Comparison of ENCODE assay signal across 20 cellular contexts in the genomic region with DNA sequence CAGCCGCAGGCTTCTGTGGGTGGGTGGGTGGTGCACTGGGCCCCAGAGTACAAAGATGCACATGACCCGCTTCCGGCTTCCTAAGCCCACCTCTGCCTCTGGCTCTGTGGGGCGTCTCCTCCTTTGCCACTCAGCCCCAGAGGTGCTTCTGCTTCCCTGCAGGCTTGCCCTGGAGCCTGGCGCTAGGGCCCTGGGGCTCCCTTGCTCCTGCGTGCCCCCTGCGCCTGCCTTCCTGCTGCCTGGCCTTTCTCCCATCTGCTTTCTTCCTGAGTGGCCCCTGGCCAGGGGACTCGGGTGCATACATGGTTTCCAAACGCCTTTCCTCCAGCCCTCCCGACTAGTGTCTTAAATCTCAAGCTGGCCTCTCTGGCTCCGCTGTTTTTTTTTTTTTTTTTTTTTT.
"Had no signal": no experiment of that assay in that cellular context is flagged by ENCODE, and none has a peak within 500 bp of the region (broad histone marks: within the 10 kb centered on the region; RNA-seq: fewer than 3 reads in every experiment).

No MANE protein-coding gene starts in this region.

- H3K27me3 ChIP-seq: esophagus squamous epithelium had no signal

- H3K9me3 ChIP-seq: esophagus squamous epithelium had no signal

- H3K27ac Mint-ChIP-seq: activated CD4-positive, alpha-beta T cell treated with anti-CD3 and anti-CD28 coated beads, Interleukin-2, amount 10 ng/mL, durations not matched to agents 24 days and 14 days; activated CD8-positive, alpha-beta T cell treated with anti-CD3 and anti-CD28 coated beads for 36 hours; brain; dendritic cell treated with granulocyte-macrophage colony-stimulating factor and Interleukin-4, amounts not matched to agents 40 ng/mL and 50 ng/mL, for 4 days; natural killer cell; T-cell had no signal

- H3K36me3 ChIP-seq: esophagus squamous epithelium had no signal

- H3K9me3 Mint-ChIP-seq: activated CD4-positive, alpha-beta T cell treated with anti-CD3 and anti-CD28 coated beads, Interleukin-2, amount 10 ng/mL, durations not matched to agents 24 days and 14 days; activated CD8-positive, alpha-beta T cell treated with anti-CD3 and anti-CD28 coated beads for 36 hours; activated T-helper 17 cell treated with anti-CD3 and anti-CD28 coated beads, Interleukin-2, amount 50 U/mL, for 72 hours; brain; dendritic cell treated with granulocyte-macrophage colony-stimulating factor and Interleukin-4, amounts not matched to agents 40 ng/mL and 50 ng/mL, for 4 days; natural killer cell; T-cell had no signal

- H3K27me3 Mint-ChIP-seq: activated CD4-positive, alpha-beta T cell treated with anti-CD3 and anti-CD28 coated beads, Interleukin-2, amount 10 ng/mL, durations not matched to agents 24 days and 14 days; activated CD8-positive, alpha-beta T cell treated with anti-CD3 and anti-CD28 coated beads for 36 hours; activated T-helper 17 cell treated with anti-CD3 and anti-CD28 coated beads, Interleukin-2, amount 50 U/mL, for 72 hours; dendritic cell treated with granulocyte-macrophage colony-stimulating factor and Interleukin-4, amounts not matched to agents 40 ng/mL and 50 ng/mL, for 4 days; T-cell had no signal

- DNase-seq: activated CD4-positive, alpha-beta T cell treated with anti-CD3 and anti-CD28 coated beads, Interleukin-2, amount 10 ng/mL, durations not matched to agents 24 days and 14 days; activated CD8-positive, alpha-beta T cell treated with anti-CD3 and anti-CD28 coated beads for 36 hours; activated naive CD4-positive, alpha-beta T cell treated with Interleukin-2 at 50 U/mL for 16 hours; activated T-cell treated with anti-CD3 and anti-CD28 coated beads, Interleukin-2, amount 50 U/mL, for 1 hour; central memory CD4-positive, alpha-beta T cell; effector CD8-positive, alpha-beta T cell; esophagus squamous epithelium; left cardiac atrium; mesendoderm; natural killer cell; retina; stimulated activated CD4-positive, alpha-beta T cell treated with anti-CD3 and anti-CD28 coated beads, Interleukin-12 subunit alpha, Interleukin-12 subunit beta, amount 100 ng/mL, for 4 hours; stimulated activated CD4-positive, alpha-beta T cell treated with anti-CD3 and anti-CD28 coated beads, Interleukin-2, amount 100 ng/mL, for 24 hours; stimulated activated naive CD4-positive, alpha-beta T cell treated with Interleukin-2 at 50 U/mL for 16 hours; T-cell; T1000; trophoblast cell had no signal

- ATAC-seq: activated CD8-positive, alpha-beta T cell treated with anti-CD3 and anti-CD28 coated beads for 36 hours; activated T-helper 17 cell treated with anti-CD3 and anti-CD28 coated beads, Interleukin-2, amount 50 U/mL, for 72 hours; left cardiac atrium; natural killer cell; T-cell had no signal

- H3K27ac ChIP-seq: esophagus squamous epithelium had no signal

- H3K4me3 Mint-ChIP-seq: activated CD4-positive, alpha-beta T cell treated with anti-CD3 and anti-CD28 coated beads, Interleukin-2, amount 10 ng/mL, durations not matched to agents 24 days and 14 days; activated CD8-positive, alpha-beta T cell treated with anti-CD3 and anti-CD28 coated beads for 36 hours; activated T-helper 17 cell treated with anti-CD3 and anti-CD28 coated beads, Interleukin-2, amount 50 U/mL, for 72 hours; dendritic cell treated with granulocyte-macrophage colony-stimulating factor and Interleukin-4, amounts not matched to agents 40 ng/mL and 50 ng/mL, for 4 days; T-cell had no signal

- H3K4me3 ChIP-seq: esophagus squamous epithelium had no signal

- H3K36me3 Mint-ChIP-seq: brain, natural killer cell had no signal
